Comparison of ENCODE assay signal across 15 cellular contexts in genomic region chr17:349666-350065, GRCh38. TPM values are rescaled to one million over a fixed set of nuclear protein-coding genes. Genes with fewer than 3 reads are reported as not detected.
DNase-seq lines count a peak whose midpoint lies in the region; ATAC-seq, FAIRE-seq and TF ChIP-seq lines count a peak whose summit lies in the region.
"Had no signal": no experiment of that assay in that cellular context is flagged by ENCODE, and none has a peak within 500 bp of the region (broad histone marks: within the 10 kb centered on the region; RNA-seq: fewer than 3 reads in every experiment).

No MANE protein-coding gene starts in this region.

- no peaks in the 10 kb centered on the region for H3K27me3 ChIP-seq in endothelial cell of umbilical vein (ENCODE audit: control insufficient read depth in 2 of 2, insufficient read depth in 2 of 2, low read length in 2 of 2)
- no peaks in the 10 kb centered on the region for H3K27me3 ChIP-seq in lower lobe of right lung (ENCODE audit: low read depth)
- no peaks in the 10 kb centered on the region for H3K27me3 ChIP-seq in spleen (replicated peaks in 1 of 7)
- H3K27me3 ChIP-seq in dorsolateral prefrontal cortex: no peaks in the 10 kb centered on the region

- no peak overlapping the region for H3K4me2 ChIP-seq in endothelial cell of umbilical vein (ENCODE audit: insufficient read depth, low read length)

- H3K4me3 ChIP-seq in endothelial cell of umbilical vein (replicated peaks in 1 of 3; ENCODE audit: insufficient read depth in 1 of 3, low read depth in 1 of 3, low read length in 3 of 3) (no peak overlapping the region), lower lobe of right lung (no peak overlapping the region), spleen (peak overlapping the region in 1 of 8 donors; percentile 2), dorsolateral prefrontal cortex (no peak overlapping the region)

- POLR2A ChIA-PET in endothelial cell of umbilical vein (lab: Charles Lee): no interaction called here

- H2AFZ ChIP-seq in endothelial cell of umbilical vein (ENCODE audit: low read depth, low read length): no peak overlapping the region

- intact Hi-C loops in endothelial cell of umbilical vein (cut with micrococcal nuclease) (loop anchor here (1.0 kb wide), 1 partner anchor 15 kb away; no protein-coding TSS in a partner anchor), lower lobe of right lung (cut with DNase I) (no loop called here), spleen (cut with DNase I; ENCODE audit: low total_unique reads) (no loop called here), dorsolateral prefrontal cortex (cut with DNase I) (no loop called here)

- H3K79me2 ChIP-seq in endothelial cell of umbilical vein (ENCODE audit: control insufficient read depth, insufficient read depth, low read length): no peaks in the 10 kb centered on the region

- no peaks in the 10 kb centered on the region for H4K20me1 ChIP-seq in endothelial cell of umbilical vein (replicated peaks; ENCODE audit: control insufficient read depth, extremely low read depth, insufficient read depth, low read length)

- no peak for FAIRE-seq in endothelial cell of umbilical vein (lab: Jason Lieb, UNC)
- FAIRE-seq: RCC 7860 had no signal

- no peaks in the 10 kb centered on the region for H3K9me1 ChIP-seq in endothelial cell of umbilical vein (replicated peaks; ENCODE audit: control insufficient read depth, extremely low read depth, insufficient read depth, low read length)

- H3K27ac ChIP-seq in endothelial cell of umbilical vein (ENCODE audit: insufficient read depth, low read depth, low read length): no peak overlapping the region
- H3K27ac ChIP-seq in lower lobe of right lung: peak overlapping the region; percentile 93
- peak overlapping the region; percentile 62 to 91 (median 82) for H3K27ac ChIP-seq in spleen
- peak overlapping the region in 10 of 59 donors; percentile 13 to 78 (median 37) for H3K27ac ChIP-seq in dorsolateral prefrontal cortex

- TF ChIP-seq POLR2A in endothelial cell of umbilical vein (IDR thresholded peaks at IDR 0.05; ENCODE audit: low read depth, low read length) (no peak), spleen (IDR thresholded peaks at IDR 0.05) (no peak)

- 33 to 52% (median 43%) methylated on average over 3 of the region's 3 CpGs for WGBS in spleen, 5 donors

- CTCF ChIA-PET in endothelial cell of umbilical vein (lab: Charles Lee): interaction anchor here (0.9 to 2.4 kb wide), 5 partner anchors 16 to 351 kb away, joined by 3 to 9 read pairs (median 5); no protein-coding TSS in a partner anchor

- ATAC-seq in lower lobe of right lung (no peak), GM21526 (IDR thresholded peaks at IDR 0.05; ENCODE audit: low FRiP score, unreplicated experiment) (no peak)
- ATAC-seq: natural killer cell; stimulated activated naive CD8-positive, alpha-beta T cell treated with anti-CD3 and anti-CD28 coated beads, Interleukin-15, Interleukin-2, amounts not matched to agents 100 U/mL and 50 U/mL, for 24 hours had no signal

- no TSS peak for BruUV-seq in endothelial cell of umbilical vein (replicated peaks; lab: Mats Ljungman, UMichigan)

- dilution Hi-C loops in endothelial cell of umbilical vein (cut with MboI; ENCODE audit: extremely low pct_ligation_motif_present, low sequenced_read_pairs): no loop called here

- H3K4me1 ChIP-seq in endothelial cell of umbilical vein (ENCODE audit: control insufficient read depth, extremely low read depth, insufficient read depth, low read length) (peaks cover 51% of the 10 kb centered on the region), lower lobe of right lung (peaks cover 74% of the 10 kb centered on the region), spleen (peaks cover 35 to 68% (median 57%) of the 10 kb centered on the region in 6 donors)

- H3K36me3 ChIP-seq in endothelial cell of umbilical vein (ENCODE audit: control insufficient read depth in 2 of 2, extremely low read depth in 1 of 2, insufficient read depth in 2 of 2, low read length in 2 of 2): no peaks in the 10 kb centered on the region
- H3K36me3 ChIP-seq in lower lobe of right lung: no peaks in the 10 kb centered on the region
- no peaks in the 10 kb centered on the region for H3K36me3 ChIP-seq in spleen

- H3K9ac ChIP-seq in endothelial cell of umbilical vein (replicated peaks; ENCODE audit: extremely low read depth, insufficient read depth, low read length): no peak overlapping the region

- no peaks in the 10 kb centered on the region for H3K9me3 ChIP-seq in endothelial cell of umbilical vein (replicated peaks; ENCODE audit: control insufficient read depth, insufficient read depth, low read length)
- no peaks in the 10 kb centered on the region for H3K9me3 ChIP-seq in lower lobe of right lung
- H3K9me3 ChIP-seq in spleen: no peaks in the 10 kb centered on the region

- TF ChIP-seq CTCF in endothelial cell of umbilical vein (IDR thresholded peaks at IDR 0.05; ENCODE audit: extremely low read depth in 1 of 2, insufficient read depth in 1 of 2, low read depth in 1 of 2, low read length in 2 of 2) (no peak), lower lobe of right lung (IDR thresholded peaks at IDR 0.05) (no peak), spleen (IDR thresholded peaks at IDR 0.05 in 8 of 11, conservative IDR thresholded peaks at IDR 0.05 in 3 of 11) (no peak), dorsolateral prefrontal cortex (IDR thresholded peaks at IDR 0.05 in 54 of 56, conservative IDR thresholded peaks at IDR 0.05 in 2 of 56; ENCODE audit: low read depth in 1 of 56, partially characterized antibody in 56 of 56) (no peak)

- peak; percentile 61 for DNase-seq in NCI-H460 (ENCODE audit: extremely low read depth, low read depth)
- DNase-seq in endothelial cell of umbilical vein (ENCODE audit: low read depth, low spot score): peak; percentile 9
- DNase-seq in lower lobe of right lung: no peak
- DNase-seq in spleen: no peak
- DNase-seq in dorsolateral prefrontal cortex: no peak
- DNase-seq in globus pallidus (ENCODE audit: low spot score): no peak
- DNase-seq in NCI-H2196 (lab: John Stamatoyannopoulos, UW; ENCODE audit: unreplicated experiment): no peak
- DNase-seq: kidney glomerular epithelial cell; natural killer cell; NCI-H2081; NCI-H748 treated with DMSO at 0.1 percent for 48 hours; stimulated activated naive CD8-positive, alpha-beta T cell treated with anti-CD3 and anti-CD28 coated beads, Interleukin-15, Interleukin-2, amounts not matched to agents 100 U/mL and 50 U/mL, for 24 hours; T-helper 1 cell had no signal

TF ChIP-seq in endothelial cell of umbilical vein, 7 proteins besides CTCF, POLR2A, EP300 and RAD21:
- TF ChIP-seq FOS (IDR thresholded peaks at IDR 0.05; ENCODE audit: borderline replicate concordance, insufficient read depth, low read length) (no peak), GATA2 (IDR thresholded peaks at IDR 0.05; ENCODE audit: insufficient read depth, insufficient read length, low read depth, low read length) (no peak), MYC (IDR thresholded peaks at IDR 0.05; ENCODE audit: low read depth, low read length) (no peak), EZH2 (IDR thresholded peaks at IDR 0.05; ENCODE audit: borderline replicate concordance, low read depth, low read length, severe bottlenecking) (no peak), JUN (IDR thresholded peaks at IDR 0.05; ENCODE audit: borderline replicate concordance, insufficient read depth, insufficient read length, low read depth) (no peak), MAX (IDR thresholded peaks at IDR 0.05; ENCODE audit: insufficient read depth, insufficient read length) (no peak), POLR2AphosphoS5 (IDR thresholded peaks at IDR 0.05; ENCODE audit: insufficient read depth, low read depth, low read length) (no peak)
TF ChIP-seq in endothelial cell of umbilical vein: peak in this region for 0.

RNA-seq across cellular contexts. Expression of gene RPH3AL, which starts 2.9 kb away (rescaled TPM):
- 34.8 and 39.9 TPM in 2 replicates for total RNA-seq in NCI-H460 (2014; rRNA removed; shearing (Covaris generic))
- 27.5 and 50.6 TPM in 2 replicates for polyA plus RNA-seq in NCI-H460 (2014; cell fraction: nucleus; rRNA removed)
- 4.4 and 7.0 TPM in 2 replicates for total RNA-seq in endothelial cell of umbilical vein
- 4.1 and 5.6 TPM in 2 replicates for polyA plus RNA-seq in endothelial cell of umbilical vein
- 2.9 and 5.4 TPM in 2 replicates for polyA plus RNA-seq in endothelial cell of umbilical vein (2011; cell fraction: cytosol; rRNA removed)
- 4.1 and 4.7 TPM in 2 replicates for polyA plus RNA-seq in endothelial cell of umbilical vein (2011; cell fraction: nucleus; rRNA removed)
- polyA plus RNA-seq in endothelial cell of umbilical vein (2012): 5.5 and 10.8 TPM in 2 replicates
- polyA minus RNA-seq in endothelial cell of umbilical vein: 4.8 and 9.4 TPM in 2 replicates
- 2.9 TPM for polyA minus RNA-seq in endothelial cell of umbilical vein (2011; cell fraction: cytosol; rRNA and poly(A)+ RNA removed)
- polyA minus RNA-seq in endothelial cell of umbilical vein (2011; cell fraction: nucleus; rRNA and poly(A)+ RNA removed): 4.8 TPM in 2 replicates
- total RNA-seq in lower lobe of right lung: 38.7 TPM
- 100 to 1,000 TPM in 1 of 7 donors, 10 to 100 TPM in 6; 44.2 to 182 (median 58.6) TPM for total RNA-seq in spleen
- 10 to 100 TPM in 1 of 3 donors, 1 to 10 TPM in 2; 4.8 to 27.1 (median 7.4) TPM for polyA plus RNA-seq in spleen
- 10 to 100 TPM in 51 of 120 experiments, 1 to 10 TPM in 69; 4.2 to 18.6 (median 9.3) TPM for total RNA-seq in dorsolateral prefrontal cortex

Comparison
In these comparisons a context has a peak if more than half of its experiments do, and no peak if none do; other contexts are left out.
1. DNase-seq: peak in NCI-H460 (single experiment) and endothelial cell of umbilical vein (single experiment); none in lower lobe of right lung (single experiment), spleen (single experiment), dorsolateral prefrontal cortex (0 of 10), globus pallidus (single experiment) and NCI-H2196 (single experiment).